21 cellular contexts compared by ENCODE assay signal in the genomic region with DNA sequence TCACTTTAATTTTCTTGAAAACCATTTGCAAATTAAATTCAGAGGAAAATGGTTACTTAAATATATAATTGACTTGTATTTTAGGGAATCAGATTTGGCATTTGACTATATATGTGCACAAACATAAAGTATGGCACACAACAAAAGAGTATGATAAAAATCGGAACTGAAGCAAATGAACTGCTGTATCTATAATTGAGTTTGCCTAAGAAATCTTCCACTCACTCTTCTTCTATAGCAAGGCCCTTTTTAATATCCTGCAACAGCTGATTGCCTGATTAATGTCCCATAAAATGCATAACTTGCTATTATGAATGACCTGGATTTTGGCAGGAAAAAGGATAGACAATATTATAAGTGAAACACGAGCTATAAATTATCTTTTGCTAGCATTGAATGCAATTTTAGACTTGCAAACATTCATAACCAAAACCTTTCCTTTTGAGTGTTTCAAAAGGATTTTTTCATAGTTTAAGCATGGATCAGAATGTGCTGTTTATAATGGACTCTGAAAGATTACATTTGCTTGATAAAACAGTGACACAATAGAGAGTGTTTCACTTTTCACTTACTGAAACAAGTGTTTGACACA.
"Had no signal": no experiment of that assay in that cellular context is flagged by ENCODE, and none has a peak within 500 bp of the region (broad histone marks: within the 10 kb centered on the region; RNA-seq: fewer than 3 reads in every experiment).

No MANE protein-coding gene starts in this region.

- H3K27me3 ChIP-seq: esophagus muscularis mucosa, heart right ventricle, testis, upper lobe of left lung had no signal

- H3K4me1 ChIP-seq: esophagus muscularis mucosa, heart right ventricle, left ventricle myocardium inferior, parathyroid adenoma, testis, upper lobe of left lung had no signal

- H2AFZ ChIP-seq: parathyroid adenoma had no signal

- H3K27ac ChIP-seq: esophagus muscularis mucosa, heart right ventricle, left ventricle myocardium inferior, parathyroid adenoma, testis, upper lobe of left lung, VCaP had no signal

- H3K4me3 ChIP-seq: esophagus muscularis mucosa, heart right ventricle, left ventricle myocardium inferior, testis, upper lobe of left lung had no signal

- H3K9me3 ChIP-seq: esophagus muscularis mucosa, heart right ventricle, left ventricle myocardium inferior, testis, upper lobe of left lung had no signal

- H3K36me3 ChIP-seq: esophagus muscularis mucosa, heart right ventricle, left ventricle myocardium inferior, upper lobe of left lung had no signal

- DNase-seq: activated CD4-positive, alpha-beta T cell treated with anti-CD3 and anti-CD28 coated beads, Interleukin-2, amount 50 U/mL, for 1 hour; activated CD4-positive, CD25-positive, alpha-beta regulatory T cell treated with anti-CD3 and anti-CD28 coated beads, Interleukin-2, amount 50 U/mL, for 72 hours; activated CD8-positive, alpha-beta memory T cell treated with anti-CD3 and anti-CD28 coated beads for 24 hours; activated gamma-delta T cell; activated T-cell treated with anti-CD3 and anti-CD28 coated beads, Interleukin-2, amount 50 U/mL, for 72 hours; cerebellar nuclear complex; effector CD4-positive, alpha-beta T cell; heart right ventricle; immature natural killer cell; kidney glomerular epithelial cell; left ventricle myocardium inferior; mammary epithelial cell; midbrain; stimulated activated CD4-positive, alpha-beta T cell treated with anti-CD3 and anti-CD28 coated beads, Interleukin-4, amount 100 ng/mL, for 4 hours; testis; upper lobe of left lung had no signal

- H3K79me2 ChIP-seq: parathyroid adenoma had no signal

- ATAC-seq: activated T-cell treated with anti-CD3 and anti-CD28 coated beads, Interleukin-2, amount 50 U/mL, for 72 hours; heart right ventricle; sciatic nerve; stimulated activated memory B cell treated with anti-CD40 and anti-IgM and Interleukin-4, amounts not matched to agents 10 μg/mL and 1 μg/mL and 100 μg/mL, for 72 hours had no signal
